In the genomic region with DNA sequence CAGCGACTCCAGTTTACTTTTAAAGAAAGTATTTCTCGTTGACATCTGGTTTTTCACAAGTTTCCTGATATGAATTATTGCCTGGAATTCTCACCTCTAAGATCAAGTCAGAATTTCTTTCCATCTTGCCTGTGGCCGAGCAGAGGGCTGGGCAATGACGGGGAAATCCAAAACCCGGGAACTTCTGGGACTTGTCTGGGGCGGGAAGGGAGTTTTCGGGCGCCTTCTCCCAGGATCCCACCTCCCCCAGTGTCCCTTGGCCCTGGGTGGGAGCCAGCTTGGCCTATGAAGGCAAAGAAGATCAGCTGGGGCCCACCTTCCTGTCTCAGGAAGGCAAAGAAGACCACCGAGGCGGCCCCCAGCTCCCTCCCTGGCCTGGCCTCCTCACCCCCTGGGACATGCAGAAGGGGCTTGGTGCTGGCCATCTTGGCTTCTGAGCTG, we compare ENCODE assay signal across 13 cellular contexts. TPM values are rescaled to one million over a fixed set of nuclear protein-coding genes. Genes with fewer than 3 reads are reported as not detected.
DNase-seq lines count a peak whose midpoint lies in the region; ATAC-seq and TF ChIP-seq lines count a peak whose summit lies in the region.
"Had no signal": no experiment of that assay in that cellular context is flagged by ENCODE, and none has a peak within 500 bp of the region (broad histone marks: within the 10 kb centered on the region; RNA-seq: fewer than 3 reads in every experiment).

No MANE protein-coding gene starts in this region.

- WGBS in prostate gland: 55% methylated on average over 10 of the region's 10 CpGs

- H3K4me1 ChIP-seq in prostate gland (replicated peaks): peaks cover 2% of the 10 kb centered on the region

- intact Hi-C loops in prostate gland (cut with DNase I): no loop called here

- H3K36me3 ChIP-seq in WERI-Rb-1 (peaks cover 36% of the 10 kb centered on the region), prostate gland (no peaks in the 10 kb centered on the region)

- TF ChIP-seq CTCF in WERI-Rb-1 (IDR thresholded peaks at IDR 0.05; ENCODE audit: low read depth, low read length): no peak
- no peak for TF ChIP-seq CTCF in fibroblast of pulmonary artery (IDR thresholded peaks at IDR 0.05; ENCODE audit: low read length, missing control alignments)
- no peak for TF ChIP-seq CTCF in prostate gland (IDR thresholded peaks at IDR 0.05)

- ATAC-seq in GM18909 (IDR thresholded peaks at IDR 0.05; ENCODE audit: poor library complexity, unreplicated experiment): no peak

- in situ Hi-C loops in ACHN (cut with HindIII; ENCODE audit: low pct_ligation_motif_present, low pct_unique_long_range_greater_than_20kb, low sequenced_read_pairs): no loop called here

- DNase-seq in ACHN (peak; percentile 4), WERI-Rb-1 (no peak), fibroblast of pulmonary artery (ENCODE audit: low read depth) (peak; percentile 34), prostate gland (ENCODE audit: low spot score) (no peak), DMS153 (lab: John Stamatoyannopoulos, UW) (no peak), GM19238 (ENCODE audit: insufficient read length, low spot score) (no peak)
- DNase-seq in stimulated activated CD4-positive, alpha-beta T cell treated with anti-CD3 and anti-CD28 coated beads, Interleukin-2, amount 100 ng/mL, for 24 hours: no peak
- DNase-seq: activated naive CD4-positive, alpha-beta T cell treated with Interleukin-2 at 50 U/mL for 16 hours; immature natural killer cell; Karpas-422; NCI-H2029 had no signal

- H3K4me3 ChIP-seq in WERI-Rb-1 (ENCODE audit: low read depth, low read length) (no peak overlapping the region), fibroblast of pulmonary artery (replicated peaks; ENCODE audit: low read depth, low read length) (no peak overlapping the region), prostate gland (no peak overlapping the region)

- H3K9me3 ChIP-seq in WERI-Rb-1 (ENCODE audit: severe bottlenecking) (no peaks in the 10 kb centered on the region), prostate gland (no peaks in the 10 kb centered on the region)

- H3K27ac ChIP-seq in WERI-Rb-1 (peak overlapping the region; percentile 80), prostate gland (peak overlapping the region; percentile 39 to 53)

- no peak for TF ChIP-seq POLR2A in prostate gland (IDR thresholded peaks at IDR 0.05)

- H3K27me3 ChIP-seq in WERI-Rb-1 (ENCODE audit: insufficient read depth, low read depth, severe bottlenecking) (no peaks in the 10 kb centered on the region), prostate gland (replicated peaks; ENCODE audit: insufficient read depth) (peaks cover 2% of the 10 kb centered on the region)

RNA-seq across cellular contexts. Expression of a gene that starts 15.5 kb away (rescaled TPM):
- 1 to 10 TPM; 1.0 to 4.4 TPM for total RNA-seq in prostate gland
- total RNA-seq: activated CD8-positive, alpha-beta memory T cell treated with anti-CD3 and anti-CD28 coated beads for 36 hours had no signal

Comparison
In these comparisons a context has a peak if more than half of its experiments do, and no peak if none do; other contexts are left out.
1. DNase-seq: peak in ACHN (single experiment) and fibroblast of pulmonary artery (single experiment); none in WERI-Rb-1 (single experiment), prostate gland (single experiment), DMS153 (single experiment), stimulated activated CD4-positive, alpha-beta T cell treated with anti-CD3 and anti-CD28 coated beads, Interleukin-2, amount 100 ng/mL, for 24 hours (0 of 2) and GM19238 (single experiment).